14 cellular contexts compared by ENCODE assay signal in genomic region chr7:108839091-108839490, GRCh38.
"Had no signal": no experiment of that assay in that cellular context is flagged by ENCODE, and none has a peak within 500 bp of the region (broad histone marks: within the 10 kb centered on the region; RNA-seq: fewer than 3 reads in every experiment).

No MANE protein-coding gene starts in this region.

- H3K4me1 ChIP-seq: colonic mucosa, esophagus squamous epithelium, suprapubic skin had no signal

- H3K27ac ChIP-seq: colonic mucosa, esophagus squamous epithelium, suprapubic skin, VCaP had no signal

- H3K4me3 ChIP-seq: colonic mucosa, esophagus squamous epithelium, suprapubic skin had no signal

- H3K36me3 ChIP-seq: colonic mucosa, esophagus squamous epithelium, suprapubic skin had no signal

- H3K9me3 ChIP-seq: colonic mucosa, esophagus squamous epithelium, suprapubic skin had no signal

- H3K27me3 ChIP-seq: colonic mucosa, esophagus squamous epithelium, suprapubic skin had no signal

- ATAC-seq: right cardiac atrium; SK-N-SH treated with all-trans-retinoic acid at 6 μM for 48 hours; stimulated activated naive CD8-positive, alpha-beta T cell treated with anti-CD3 and anti-CD28 coated beads, Interleukin-15, Interleukin-2, amounts not matched to agents 100 U/mL and 50 U/mL, for 24 hours had no signal

- DNase-seq: activated CD4-positive, alpha-beta T cell treated with anti-CD3 and anti-CD28 coated beads for 1 hour; activated CD4-positive, alpha-beta T cell treated with anti-CD3 and anti-CD28 coated beads, Interleukin-2, amount 50 U/mL, for 48 hours; activated naive CD4-positive, alpha-beta T cell treated with anti-CD3 and anti-CD28 coated beads for 36 hours; central memory CD4-positive, alpha-beta T cell; colonic mucosa; esophagus squamous epithelium; hypothalamus; mesendoderm; occipital lobe; right cardiac atrium; stimulated activated naive CD8-positive, alpha-beta T cell treated with anti-CD3 and anti-CD28 coated beads, Interleukin-15, Interleukin-2, amounts not matched to agents 100 U/mL and 50 U/mL, for 24 hours had no signal
